20 cellular contexts compared by ENCODE assay signal in genomic region chr5:143898914-143899591, GRCh38.
DNase-seq lines count a peak whose midpoint lies in the region; ATAC-seq and TF ChIP-seq lines count a peak whose summit lies in the region.
"Had no signal": no experiment of that assay in that cellular context is flagged by ENCODE, and none has a peak within 500 bp of the region (broad histone marks: within the 10 kb centered on the region; RNA-seq: fewer than 3 reads in every experiment).

No MANE protein-coding gene starts in this region.

- no peaks in the 10 kb centered on the region for H3K27me3 Mint-ChIP-seq in activated CD4-positive, alpha-beta T cell treated with anti-CD3 and anti-CD28 coated beads, Interleukin-2, amount 10 ng/mL, durations not matched to agents 7 days and 5 days
- H3K27me3 Mint-ChIP-seq in CD8-positive, alpha-beta memory T cell: peaks cover 1 to 8% of the 10 kb centered on the region in 2 donors
- peaks cover 8 to 12% of the 10 kb centered on the region in 2 donors for H3K27me3 Mint-ChIP-seq in effector memory CD8-positive, alpha-beta T cell
- H3K27me3 Mint-ChIP-seq: stimulated activated naive CD8-positive, alpha-beta T cell treated with anti-CD3 and anti-CD28 coated beads, Interleukin-15, Interleukin-2, amounts not matched to agents 100 ng/mL and 50 ng/mL, for 24 hours had no signal

- no peak overlapping the region for H3K56ac ChIP-seq in mesendoderm (ENCODE audit: low read length)

- no peaks in the 10 kb centered on the region for H3K9me3 Mint-ChIP-seq in activated CD4-positive, alpha-beta T cell treated with anti-CD3 and anti-CD28 coated beads, Interleukin-2, amount 10 ng/mL, durations not matched to agents 7 days and 5 days
- H3K9me3 Mint-ChIP-seq in CD8-positive, alpha-beta memory T cell: no peaks in the 10 kb centered on the region
- no peaks in the 10 kb centered on the region for H3K9me3 Mint-ChIP-seq in effector memory CD8-positive, alpha-beta T cell
- H3K9me3 Mint-ChIP-seq: stimulated activated naive CD8-positive, alpha-beta T cell treated with anti-CD3 and anti-CD28 coated beads, Interleukin-15, Interleukin-2, amounts not matched to agents 100 ng/mL and 50 ng/mL, for 24 hours had no signal

- peak overlapping the region; percentile 17 for H3K4me3 ChIP-seq in CD8-positive, alpha-beta memory T cell (ENCODE audit: low read length)
- H3K4me3 ChIP-seq in mesendoderm (ENCODE audit: low read length): no peak overlapping the region
- no peak overlapping the region for H3K4me3 ChIP-seq in H7 (ENCODE audit: insufficient read depth, low read depth, low read length)
- H3K4me3 ChIP-seq: breast epithelium, gastroesophageal sphincter, left ventricle myocardium inferior, ovary, upper lobe of left lung had no signal

- H2BK120ac ChIP-seq in mesendoderm (ENCODE audit: low read depth, low read length): no peak overlapping the region

- H3K23ac ChIP-seq in mesendoderm (ENCODE audit: low read length): no peak overlapping the region

- ATAC-seq in HG03097 (IDR thresholded peaks at IDR 0.05; ENCODE audit: low FRiP score, unreplicated experiment): no peak
- ATAC-seq in effector memory CD8-positive, alpha-beta T cell (replicated peaks): no peak
- ATAC-seq: gastroesophageal sphincter, sciatic nerve had no signal

- no peak overlapping the region for H2BK15ac ChIP-seq in mesendoderm (replicated peaks; ENCODE audit: low read depth)

- no peak overlapping the region for H3K27ac ChIP-seq in CD8-positive, alpha-beta memory T cell (ENCODE audit: low read depth, low read length)
- H3K27ac ChIP-seq in VCaP: peak overlapping the region; percentile 32; the same call in 1 of the 2 replicates
- no peak overlapping the region for H3K27ac ChIP-seq in mesendoderm (ENCODE audit: low read depth, low read length)
- H3K27ac ChIP-seq: breast epithelium, epithelial cell of prostate, gastroesophageal sphincter, left ventricle myocardium inferior, ovary, RWPE1, upper lobe of left lung had no signal

- CTCF ChIA-PET in activated CD4-positive, alpha-beta T cell treated with anti-CD3 and anti-CD28 coated beads, Interleukin-2, amount 10 ng/mL, durations not matched to agents 7 days and 5 days (lab: Charles Lee): no interaction called here
- CTCF ChIA-PET in CD8-positive, alpha-beta memory T cell (lab: Charles Lee): no interaction called here

- peak overlapping the region; percentile 76 for H3K18ac ChIP-seq in mesendoderm (ENCODE audit: low read length)

- no peaks in the 10 kb centered on the region for H3K79me2 ChIP-seq in mesendoderm (ENCODE audit: control insufficient read depth, insufficient read depth, low read length)

- H3K4ac ChIP-seq in mesendoderm (ENCODE audit: low read depth, low read length): no peak overlapping the region

- H3K36me3 Mint-ChIP-seq in activated CD4-positive, alpha-beta T cell treated with anti-CD3 and anti-CD28 coated beads, Interleukin-2, amount 10 ng/mL, durations not matched to agents 7 days and 5 days (ENCODE audit: low read depth): no peaks in the 10 kb centered on the region
- H3K36me3 Mint-ChIP-seq in CD8-positive, alpha-beta memory T cell: peaks cover 0 to 2% (median 0%) of the 10 kb centered on the region in 3 donors
- no peaks in the 10 kb centered on the region for H3K36me3 Mint-ChIP-seq in effector memory CD8-positive, alpha-beta T cell (ENCODE audit: insufficient read depth)
- H3K36me3 Mint-ChIP-seq: CD4-positive, CD25-positive, alpha-beta regulatory T cell had no signal

- H3K4me1 Mint-ChIP-seq in activated CD4-positive, alpha-beta T cell treated with anti-CD3 and anti-CD28 coated beads, Interleukin-2, amount 10 ng/mL, durations not matched to agents 7 days and 5 days: peaks cover 37% of the 10 kb centered on the region
- peaks cover 3 to 11% (median 4%) of the 10 kb centered on the region in 3 donors for H3K4me1 Mint-ChIP-seq in CD8-positive, alpha-beta memory T cell
- peaks cover 0 to 3% of the 10 kb centered on the region in 2 donors for H3K4me1 Mint-ChIP-seq in effector memory CD8-positive, alpha-beta T cell (ENCODE audit: low read depth in 2 of 2)

- POLR2A ChIA-PET in activated CD4-positive, alpha-beta T cell treated with anti-CD3 and anti-CD28 coated beads, Interleukin-2, amount 10 ng/mL, durations not matched to agents 7 days and 5 days (lab: Charles Lee): no interaction called here
- POLR2A ChIA-PET in CD8-positive, alpha-beta memory T cell (lab: Charles Lee): no interaction called here

- H3K4me1 ChIP-seq in CD8-positive, alpha-beta memory T cell (ENCODE audit: insufficient read depth, low read length): peaks cover 4% of the 10 kb centered on the region
- H3K4me1 ChIP-seq in mesendoderm (ENCODE audit: control insufficient read depth, low read depth, low read length): peaks cover 3% of the 10 kb centered on the region
- H3K4me1 ChIP-seq: breast epithelium, gastroesophageal sphincter, upper lobe of left lung had no signal

- H3K4me2 ChIP-seq in mesendoderm (ENCODE audit: low read length): no peak overlapping the region

- H4K8ac ChIP-seq in mesendoderm (ENCODE audit: low read depth, low read length): no peak overlapping the region

- peak overlapping the region; percentile 13 for H3K4me3 Mint-ChIP-seq in activated CD4-positive, alpha-beta T cell treated with anti-CD3 and anti-CD28 coated beads, Interleukin-2, amount 10 ng/mL, durations not matched to agents 7 days and 5 days
- H3K4me3 Mint-ChIP-seq in CD8-positive, alpha-beta memory T cell: no peak overlapping the region
- H3K4me3 Mint-ChIP-seq in effector memory CD8-positive, alpha-beta T cell: no peak overlapping the region
- H3K4me3 Mint-ChIP-seq: CD4-positive, CD25-positive, alpha-beta regulatory T cell had no signal

- no peaks in the 10 kb centered on the region for H3K27me3 ChIP-seq in CD8-positive, alpha-beta memory T cell (ENCODE audit: insufficient read depth, low read length, poor library complexity, severe bottlenecking)
- H3K27me3 ChIP-seq in mesendoderm (ENCODE audit: insufficient read depth, low read length, poor library complexity) (no peaks in the 10 kb centered on the region), H7 (ENCODE audit: control insufficient read depth, insufficient read depth, low read length) (no peaks in the 10 kb centered on the region)
- H3K27me3 ChIP-seq: breast epithelium, gastroesophageal sphincter, ovary, upper lobe of left lung had no signal

- TF ChIP-seq CTCF in VCaP (conservative IDR thresholded peaks at IDR 0.05): no peak

- H3K79me1 ChIP-seq in mesendoderm (ENCODE audit: low read length): no peaks in the 10 kb centered on the region

- WGBS in mesendoderm (ENCODE audit: extremely low coverage, insufficient coverage, low lambda C conversion rate): no CpG with 5 or more reads among the region's 6 CpGs

- H4K5ac ChIP-seq in mesendoderm (ENCODE audit: low read length): no peak overlapping the region

- H3K9me3 ChIP-seq in CD8-positive, alpha-beta memory T cell (ENCODE audit: low read length): no peaks in the 10 kb centered on the region
- H3K9me3 ChIP-seq: breast epithelium, gastroesophageal sphincter, left ventricle myocardium inferior, ovary, upper lobe of left lung had no signal

- DNase-seq in activated CD4-positive, alpha-beta T cell treated with anti-CD3 and anti-CD28 coated beads, Interleukin-2, amount 10 ng/mL, durations not matched to agents 7 days and 5 days: peak; percentile 7
- no peak for DNase-seq in activated CD4-positive, alpha-beta T cell treated with anti-CD3 and anti-CD28 coated beads for 1 hour
- peak in 1 of 5 donors; percentile 8 for DNase-seq in CD8-positive, alpha-beta memory T cell
- DNase-seq in mesendoderm: no peak
- no peak for DNase-seq in effector memory CD8-positive, alpha-beta T cell
- DNase-seq in H7: no peak
- DNase-seq: DMS79, left ventricle myocardium inferior, NCI-H1694, ovary, upper lobe of left lung had no signal

- H2BK5ac ChIP-seq in mesendoderm (ENCODE audit: low read length): no peak overlapping the region

- no peak overlapping the region for H2AK5ac ChIP-seq in mesendoderm (ENCODE audit: low read length)

- no peaks in the 10 kb centered on the region for H3K36me3 ChIP-seq in CD8-positive, alpha-beta memory T cell (ENCODE audit: insufficient read depth, low read length)
- H3K36me3 ChIP-seq in mesendoderm (ENCODE audit: control insufficient read depth, insufficient read depth, low read length) (no peaks in the 10 kb centered on the region), H7 (replicated peaks; ENCODE audit: control insufficient read depth, insufficient read depth, low read length) (no peaks in the 10 kb centered on the region)
- H3K36me3 ChIP-seq: breast epithelium, gastroesophageal sphincter, left ventricle myocardium inferior, ovary, upper lobe of left lung had no signal

- H3K27ac Mint-ChIP-seq in activated CD4-positive, alpha-beta T cell treated with anti-CD3 and anti-CD28 coated beads, Interleukin-2, amount 10 ng/mL, durations not matched to agents 7 days and 5 days: peak overlapping the region; percentile 76
- H3K27ac Mint-ChIP-seq in CD8-positive, alpha-beta memory T cell: peak overlapping the region in 2 of 8 donors; percentile 6 to 8
- no peak overlapping the region for H3K27ac Mint-ChIP-seq in effector memory CD8-positive, alpha-beta T cell

- H3K9ac ChIP-seq in mesendoderm (ENCODE audit: low read length): no peak overlapping the region
